ENCODE assay signal across 34 cellular contexts in the genomic region with DNA sequence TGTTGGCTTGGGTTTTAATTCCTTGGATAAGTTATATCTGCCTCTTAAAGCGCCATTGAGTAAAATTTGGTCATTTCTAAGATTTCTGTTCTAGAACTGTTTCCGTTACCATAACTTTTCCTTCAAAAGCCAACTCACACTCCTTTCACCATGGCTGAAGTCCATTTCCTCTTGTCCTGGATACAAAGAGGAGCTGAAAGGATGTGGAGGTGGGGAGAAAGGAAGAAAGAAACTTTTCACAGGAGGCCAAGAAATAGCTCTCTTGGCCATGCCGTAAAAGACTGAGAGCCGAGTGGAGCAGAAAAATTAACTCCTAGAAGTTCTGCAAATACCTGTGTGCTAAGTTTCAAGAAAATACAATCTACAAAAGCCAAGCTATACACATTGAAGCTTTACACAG. TPM values are rescaled to one million over a fixed set of nuclear protein-coding genes. Genes with fewer than 3 reads are reported as not detected.
"Had no signal": no experiment of that assay in that cellular context is flagged by ENCODE, and none has a peak within 500 bp of the region (broad histone marks: within the 10 kb centered on the region; RNA-seq: fewer than 3 reads in every experiment).

No MANE protein-coding gene starts in this region.

- H3K36me3 Mint-ChIP-seq: activated naive CD4-positive, alpha-beta T cell treated with anti-CD3 and anti-CD28 coated beads, Interleukin-2, amount 50 U/mL, for 72 hours; activated naive CD8-positive, alpha-beta T cell treated with anti-CD3 and anti-CD28 coated beads, Interleukin-2, amount 10 ng/mL, durations not matched to agents 7 days and 5 days had no signal

- DNase-seq: activated B cell treated with CpG ODN at 0.5 μM for 24 hours; activated CD4-positive, alpha-beta memory T cell treated with anti-CD3 and anti-CD28 coated beads for 36 hours; activated CD4-positive, alpha-beta T cell treated with anti-CD3 and anti-CD28 coated beads for 48 hours; activated CD8-positive, alpha-beta memory T cell treated with anti-CD3 and anti-CD28 coated beads, Interleukin-2, amount 50 U/mL, for 48 hours; activated gamma-delta T cell; activated naive CD4-positive, alpha-beta T cell; activated naive CD4-positive, alpha-beta T cell treated with anti-CD3 and anti-CD28 coated beads, Interleukin-2, amount 10 ng/mL, durations not matched to agents 7 days and 5 days; activated naive CD8-positive, alpha-beta T cell treated with anti-CD3 and anti-CD28 coated beads, Interleukin-2, amount 10 ng/mL, durations not matched to agents 7 days and 5 days; activated T-cell treated with anti-CD3 and anti-CD28 coated beads for 4 hours; activated T-cell treated with anti-CD3 and anti-CD28 coated beads, Interleukin-2, amount 50 U/mL, for 24 hours; activated T-cell treated with anti-CD3 and anti-CD28 coated beads, Interleukin-2, amount 50 U/mL, for 72 hours; dorsolateral prefrontal cortex; effector memory CD4-positive, alpha-beta T cell; endodermal cell; erythroblast; foreskin keratinocyte; gastrocnemius medialis; T-helper 1 cell; T-helper 17 cell; T1000; WERI-Rb-1 had no signal

- H3K36me3 ChIP-seq: breast epithelium had no signal

- H3K4me1 ChIP-seq: ascending aorta, breast epithelium, foreskin keratinocyte, gastrocnemius medialis had no signal

- H3K27me3 ChIP-seq: ascending aorta, breast epithelium, cardiac muscle cell, dorsolateral prefrontal cortex, esophagus muscularis mucosa, foreskin keratinocyte, gastrocnemius medialis had no signal

- H3K9me3 ChIP-seq: ascending aorta, breast epithelium, esophagus muscularis mucosa, gastrocnemius medialis had no signal

- H3K4me1 Mint-ChIP-seq: activated B cell treated with CpG ODN at 0.5 μM for 24 hours; activated naive CD4-positive, alpha-beta T cell treated with anti-CD3 and anti-CD28 coated beads, Interleukin-2, amount 10 ng/mL, durations not matched to agents 7 days and 5 days; activated naive CD8-positive, alpha-beta T cell treated with anti-CD3 and anti-CD28 coated beads, Interleukin-2, amount 10 ng/mL, durations not matched to agents 7 days and 5 days; central memory CD8-positive, alpha-beta T cell; endodermal cell had no signal

- H3K27ac Mint-ChIP-seq: activated B cell treated with CpG ODN at 0.5 μM for 24 hours; activated CD4-positive, alpha-beta memory T cell treated with anti-CD3 and anti-CD28 coated beads for 36 hours; activated naive CD4-positive, alpha-beta T cell treated with anti-CD3 and anti-CD28 coated beads, Interleukin-2, amount 10 ng/mL, durations not matched to agents 7 days and 5 days; activated naive CD4-positive, alpha-beta T cell treated with anti-CD3 and anti-CD28 coated beads, Interleukin-2, amount 50 U/mL, for 72 hours; activated naive CD8-positive, alpha-beta T cell treated with anti-CD3 and anti-CD28 coated beads, Interleukin-2, amount 10 ng/mL, durations not matched to agents 7 days and 5 days; activated T-cell treated with anti-CD3 and anti-CD28 coated beads, Interleukin-2, amount 50 U/mL, for 24 hours; activated T-cell treated with anti-CD3 and anti-CD28 coated beads, Interleukin-2, amount 50 U/mL, for 72 hours; dendritic cell treated with granulocyte-macrophage colony-stimulating factor and Interleukin-4, amounts not matched to agents 40 ng/mL and 50 ng/mL, for 4 days; endodermal cell; T-helper 2 cell treated with Interferon-gamma antibody and Interleukin-4, amounts not matched to agents 5 μg/mL and 100 μg/mL, for 36 hours had no signal

- ATAC-seq: activated CD4-positive, CD25-positive, alpha-beta regulatory T cell treated with anti-CD3 and anti-CD28 coated beads, Interleukin-2, amount 50 U/mL, for 24 hours; activated naive CD4-positive, alpha-beta T cell treated with anti-CD3 and anti-CD28 coated beads, Interleukin-2, amount 50 U/mL, for 72 hours; activated T-cell treated with anti-CD3 and anti-CD28 coated beads, Interleukin-2, amount 50 U/mL, for 72 hours; foreskin keratinocyte; gastrocnemius medialis; T-helper 17 cell had no signal

- H3K9me3 Mint-ChIP-seq: activated B cell treated with CpG ODN at 0.5 μM for 24 hours; activated CD4-positive, alpha-beta memory T cell treated with anti-CD3 and anti-CD28 coated beads for 36 hours; activated naive CD4-positive, alpha-beta T cell treated with anti-CD3 and anti-CD28 coated beads, Interleukin-2, amount 10 ng/mL, durations not matched to agents 7 days and 5 days; activated naive CD4-positive, alpha-beta T cell treated with anti-CD3 and anti-CD28 coated beads, Interleukin-2, amount 50 U/mL, for 72 hours; activated naive CD8-positive, alpha-beta T cell treated with anti-CD3 and anti-CD28 coated beads, Interleukin-2, amount 10 ng/mL, durations not matched to agents 7 days and 5 days; activated T-cell treated with anti-CD3 and anti-CD28 coated beads, Interleukin-2, amount 50 U/mL, for 24 hours; activated T-cell treated with anti-CD3 and anti-CD28 coated beads, Interleukin-2, amount 50 U/mL, for 72 hours; brain; central memory CD8-positive, alpha-beta T cell; dendritic cell treated with granulocyte-macrophage colony-stimulating factor and Interleukin-4, amounts not matched to agents 40 ng/mL and 50 ng/mL, for 4 days; endodermal cell; T-helper 2 cell treated with Interferon-gamma antibody and Interleukin-4, amounts not matched to agents 5 μg/mL and 100 μg/mL, for 36 hours had no signal

- H3K4me3 ChIP-seq: ascending aorta, breast epithelium, cardiac muscle cell, coronary artery, dorsolateral prefrontal cortex, esophagus muscularis mucosa, gastrocnemius medialis had no signal

- H3K4me3 Mint-ChIP-seq: activated B cell treated with CpG ODN at 0.5 μM for 24 hours; activated CD4-positive, alpha-beta memory T cell treated with anti-CD3 and anti-CD28 coated beads for 36 hours; activated naive CD4-positive, alpha-beta T cell treated with anti-CD3 and anti-CD28 coated beads, Interleukin-2, amount 10 ng/mL, durations not matched to agents 7 days and 5 days; activated naive CD8-positive, alpha-beta T cell treated with anti-CD3 and anti-CD28 coated beads, Interleukin-2, amount 10 ng/mL, durations not matched to agents 7 days and 5 days; activated T-cell treated with anti-CD3 and anti-CD28 coated beads, Interleukin-2, amount 50 U/mL, for 24 hours; activated T-cell treated with anti-CD3 and anti-CD28 coated beads, Interleukin-2, amount 50 U/mL, for 72 hours; central memory CD8-positive, alpha-beta T cell; dendritic cell treated with granulocyte-macrophage colony-stimulating factor and Interleukin-4, amounts not matched to agents 40 ng/mL and 50 ng/mL, for 4 days; endodermal cell; T-helper 17 cell; T-helper 2 cell treated with Interferon-gamma antibody and Interleukin-4, amounts not matched to agents 5 μg/mL and 100 μg/mL, for 36 hours had no signal

- H3K27ac ChIP-seq: ascending aorta, breast epithelium, cardiac muscle cell, coronary artery, esophagus muscularis mucosa, foreskin keratinocyte, gastrocnemius medialis, WERI-Rb-1 had no signal

- H3K27me3 Mint-ChIP-seq: activated B cell treated with CpG ODN at 0.5 μM for 24 hours; activated CD4-positive, alpha-beta memory T cell treated with anti-CD3 and anti-CD28 coated beads for 36 hours; activated naive CD4-positive, alpha-beta T cell treated with anti-CD3 and anti-CD28 coated beads, Interleukin-2, amount 10 ng/mL, durations not matched to agents 7 days and 5 days; activated naive CD8-positive, alpha-beta T cell treated with anti-CD3 and anti-CD28 coated beads, Interleukin-2, amount 10 ng/mL, durations not matched to agents 7 days and 5 days; activated T-cell treated with anti-CD3 and anti-CD28 coated beads, Interleukin-2, amount 50 U/mL, for 24 hours; brain; central memory CD8-positive, alpha-beta T cell; dendritic cell treated with granulocyte-macrophage colony-stimulating factor and Interleukin-4, amounts not matched to agents 40 ng/mL and 50 ng/mL, for 4 days; T-helper 17 cell had no signal

RNA-seq across cellular contexts. Expression of a gene that starts 26.5 kb away (rescaled TPM):
- total RNA-seq: activated B cell treated with CpG ODN at 0.5 μM for 24 hours; activated CD4-positive, alpha-beta memory T cell treated with anti-CD3 and anti-CD28 coated beads for 36 hours; activated naive CD4-positive, alpha-beta T cell treated with anti-CD3 and anti-CD28 coated beads, Interleukin-2, amount 50 U/mL, for 72 hours; activated naive CD8-positive, alpha-beta T cell treated with anti-CD3 and anti-CD28 coated beads, Interleukin-2, amount 10 ng/mL, durations not matched to agents 7 days and 5 days; activated T-cell treated with anti-CD3 and anti-CD28 coated beads, Interleukin-2, amount 50 U/mL, for 72 hours; ascending aorta; breast epithelium; cardiac muscle cell; cerebellum; dorsolateral prefrontal cortex; endodermal cell; esophagus muscularis mucosa; foreskin keratinocyte; gastrocnemius medialis; glomerular endothelial cell; T-helper 17 cell had no signal
- polyA plus RNA-seq: foreskin keratinocyte had no signal

RNA-seq across cellular contexts. Expression of a gene that starts 45.5 kb away (rescaled TPM):
- total RNA-seq: activated B cell treated with CpG ODN at 0.5 μM for 24 hours; activated CD4-positive, alpha-beta memory T cell treated with anti-CD3 and anti-CD28 coated beads for 36 hours; activated naive CD4-positive, alpha-beta T cell treated with anti-CD3 and anti-CD28 coated beads, Interleukin-2, amount 50 U/mL, for 72 hours; activated naive CD8-positive, alpha-beta T cell treated with anti-CD3 and anti-CD28 coated beads, Interleukin-2, amount 10 ng/mL, durations not matched to agents 7 days and 5 days; activated T-cell treated with anti-CD3 and anti-CD28 coated beads, Interleukin-2, amount 50 U/mL, for 72 hours; ascending aorta; breast epithelium; endodermal cell; esophagus muscularis mucosa; foreskin keratinocyte; gastrocnemius medialis; glomerular endothelial cell; T-helper 17 cell had no signal
- polyA plus RNA-seq: foreskin keratinocyte had no signal

RNA-seq across cellular contexts. Expression of a gene that starts 51.9 kb away (rescaled TPM):
- total RNA-seq: activated B cell treated with CpG ODN at 0.5 μM for 24 hours; activated naive CD8-positive, alpha-beta T cell treated with anti-CD3 and anti-CD28 coated beads, Interleukin-2, amount 10 ng/mL, durations not matched to agents 7 days and 5 days; ascending aorta; cardiac muscle cell; cerebellum; endodermal cell; foreskin keratinocyte; T-helper 17 cell had no signal
- polyA plus RNA-seq: cardiac muscle cell, foreskin keratinocyte had no signal
